1 cellular context compared by ENCODE assay signal in genomic region chr2:85539361-85540130, GRCh38.
TF ChIP-seq lines count a peak whose summit lies in the region.

No MANE protein-coding gene starts in this region.

TF ChIP-seq in HepG2, 621 proteins besides CTCF, POLR2A, EP300 and RAD21 (continued from another document and continues in another):
- TF ChIP-seq ZNF142 (CRISPR knock-in tag; IDR thresholded peaks at IDR 0.05) (peak; percentile 26; the same call in 1 of the 2 replicates), ZNF678 (CRISPR knock-in tag; IDR thresholded peaks at IDR 0.05) (peak; percentile 71; the same call in 1 of the 2 replicates), ZNF232 (CRISPR knock-in tag; IDR thresholded peaks at IDR 0.05; ENCODE audit: borderline replicate concordance) (peak; percentile 89), ZKSCAN5 (CRISPR knock-in tag; IDR thresholded peaks at IDR 0.05) (peak; percentile 70; the same call in 1 of the 2 replicates), NR2F1 (CRISPR knock-in tag; IDR thresholded peaks at IDR 0.05) (no peak; a peak in 1 of 4 replicates), MXI1 (IDR thresholded peaks at IDR 0.05; ENCODE audit: borderline replicate concordance, low read depth, low read length) (peak; percentile 80; the same call in 2 of the 3 replicates), MAFK (conservative IDR thresholded peaks at IDR 0.05 in 1 of 2, IDR thresholded peaks at IDR 0.05 in 1 of 2; ENCODE audit: low read length in 2 of 2) (no peak), FUBP1 (CRISPR knock-in tag; IDR thresholded peaks at IDR 0.05; ENCODE audit: borderline replicate concordance) (no peak), PREB (CRISPR knock-in tag; IDR thresholded peaks at IDR 0.05) (0 out of 2 replicates have a peak, but pooled peaks have one; percentile 62), PHF20 (CRISPR knock-in tag; IDR thresholded peaks at IDR 0.05) (peak; percentile 34; the same call in 1 of the 2 replicates), ZNF557 (CRISPR knock-in tag; IDR thresholded peaks at IDR 0.05) (peak; percentile 95), ZNF235 (CRISPR knock-in tag; IDR thresholded peaks at IDR 0.05; ENCODE audit: borderline replicate concordance) (peak; percentile 99), ZBTB8A (CRISPR knock-in tag; IDR thresholded peaks at IDR 0.05; ENCODE audit: borderline replicate concordance, low read depth) (peak; percentile 51; the same call in 1 of the 2 replicates), FLYWCH1 (CRISPR knock-in tag; IDR thresholded peaks at IDR 0.05) (0 out of 2 replicates have a peak, but pooled peaks have one; percentile 39), THAP9 (CRISPR knock-in tag; IDR thresholded peaks at IDR 0.05; ENCODE audit: borderline replicate concordance) (peak; percentile 88), ZNF124 (CRISPR knock-in tag; IDR thresholded peaks at IDR 0.05) (no peak; the same call in none of the 2 replicates), ATRX (CRISPR knock-in tag; IDR thresholded peaks at IDR 0.05; ENCODE audit: borderline replicate concordance) (no peak), ZNF549 (CRISPR knock-in tag; IDR thresholded peaks at IDR 0.05) (no peak), SNAPC5 (CRISPR knock-in tag; IDR thresholded peaks at IDR 0.05; ENCODE audit: borderline replicate concordance) (no peak; the same call in 1 of the 2 replicates), MTA1 (CRISPR knock-in tag; IDR thresholded peaks at IDR 0.05; ENCODE audit: borderline replicate concordance) (peak; percentile 89), GTF3A (CRISPR knock-in tag; conservative IDR thresholded peaks at IDR 0.05) (no peak), KDM5B (CRISPR knock-in tag; IDR thresholded peaks at IDR 0.05; ENCODE audit: borderline replicate concordance) (peak; percentile 99), PLRG1 (conservative IDR thresholded peaks at IDR 0.05) (no peak), IKZF4 (CRISPR knock-in tag; IDR thresholded peaks at IDR 0.05; ENCODE audit: borderline replicate concordance, low read depth, not compliant biosample characterization) (peak; percentile 88), REST (IDR thresholded peaks at IDR 0.05; ENCODE audit: borderline replicate concordance in 1 of 2, low read depth in 1 of 2, low read length in 2 of 2) (0 out of 4 replicates have a peak, but pooled peaks of 1 of the 2 experiments have one; percentile 30), CHCHD3 (CRISPR knock-in tag; IDR thresholded peaks at IDR 0.05) (peak; percentile 88; the same call in 1 of the 2 replicates), ZFYVE20 (CRISPR knock-in tag; IDR thresholded peaks at IDR 0.05; ENCODE audit: borderline replicate concordance, low read depth) (no peak; the same call in 1 of the 2 replicates), ETV6 (CRISPR knock-in tag; conservative IDR thresholded peaks at IDR 0.05) (0 out of 2 replicates have a peak, but pooled peaks have one; percentile 66), ZSCAN31 (CRISPR knock-in tag; IDR thresholded peaks at IDR 0.05; ENCODE audit: low read depth) (0 out of 2 replicates have a peak, but pooled peaks have one; percentile 19), ZNF576 (CRISPR knock-in tag; IDR thresholded peaks at IDR 0.05) (peak; percentile 90; the same call in 1 of the 2 replicates), ONECUT2 (CRISPR knock-in tag; IDR thresholded peaks at IDR 0.05) (peak; percentile 72), NKX3-1 (CRISPR knock-in tag; IDR thresholded peaks at IDR 0.05) (peak; percentile 87), MYNN (CRISPR knock-in tag; IDR thresholded peaks at IDR 0.05; ENCODE audit: low read depth) (peak; percentile 52; the same call in 1 of the 2 replicates), ZNF567 (CRISPR knock-in tag; IDR thresholded peaks at IDR 0.05; ENCODE audit: borderline replicate concordance) (no peak; the same call in 1 of the 2 replicates), E2F2 (CRISPR knock-in tag; IDR thresholded peaks at IDR 0.05; ENCODE audit: borderline replicate concordance) (peak; percentile 45; the same call in 1 of the 2 replicates), TAF1 (CRISPR knock-in tag; IDR thresholded peaks at IDR 0.05) (no peak), ZNF7 (CRISPR knock-in tag; IDR thresholded peaks at IDR 0.05) (peak; percentile 36; the same call in 1 of the 2 replicates), HNRNPH1 (optimal IDR thresholded peaks at IDR 0.05; ENCODE audit: low read depth, low read length) (no peak), ERF (CRISPR knock-in tag; IDR thresholded peaks at IDR 0.05) (no peak), ZNF343 (CRISPR knock-in tag; IDR thresholded peaks at IDR 0.05) (peak; percentile 88), ZNF761 (CRISPR knock-in tag; conservative IDR thresholded peaks at IDR 0.05) (no peak), IRF9 (CRISPR knock-in tag; IDR thresholded peaks at IDR 0.05; ENCODE audit: borderline replicate concordance) (peak; percentile 93), ZNF879 (CRISPR knock-in tag; IDR thresholded peaks at IDR 0.05) (peak; percentile 64), SIX4 (CRISPR knock-in tag; IDR thresholded peaks at IDR 0.05) (no peak), SNAPC2 (CRISPR knock-in tag; IDR thresholded peaks at IDR 0.05) (no peak; the same call in 1 of the 2 replicates), MTF1 (CRISPR knock-in tag; IDR thresholded peaks at IDR 0.05) (no peak), ZNF878 (CRISPR knock-in tag; IDR thresholded peaks at IDR 0.05) (no peak; the same call in none of the 2 replicates)
